Comparison of ENCODE assay signal across 14 cellular contexts in genomic region chr7:1640376-1641172, GRCh38. TPM values are rescaled to one million over a fixed set of nuclear protein-coding genes. Genes with fewer than 3 reads are reported as not detected.
A peak's percentile ranks its signal among the peaks of the same experiment; 100 is the strongest.
DNase-seq lines count a peak whose midpoint lies in the region; ATAC-seq, FAIRE-seq and TF ChIP-seq lines count a peak whose summit lies in the region.
"Had no signal": no experiment of that assay in that cellular context is flagged by ENCODE, and none has a peak within 500 bp of the region (broad histone marks: within the 10 kb centered on the region; RNA-seq: fewer than 3 reads in every experiment).

No MANE protein-coding gene starts in this region.

- CTCF ChIA-PET in PC-9 (lab: Charles Lee), result interaction anchor here (0.6 to 0.7 kb wide), 2 partner anchors 29 to 110 kb away, joined by 3 to 5 read pairs; no protein-coding TSS in a partner anchor

- no peak overlapping the region for H2AFZ ChIP-seq in PC-9

- H3F3A ChIP-seq in PC-9 (ENCODE audit: insufficient read depth, low read depth), result no peaks in the 10 kb centered on the region

- no peaks in the 10 kb centered on the region for H3K4me1 Mint-ChIP-seq in stimulated activated naive CD8-positive, alpha-beta T cell treated with anti-CD3 and anti-CD28 coated beads, Interleukin-15, amount 100 ng/mL, for 72 hours
- H3K4me1 Mint-ChIP-seq: T-cell had no signal

- ATAC-seq in stimulated activated naive CD8-positive, alpha-beta T cell treated with anti-CD3 and anti-CD28 coated beads, Interleukin-15, amount 100 ng/mL, for 72 hours, result peak; percentile 33
- ATAC-seq in stimulated activated naive CD8-positive, alpha-beta T cell treated with anti-CD3 and anti-CD28 coated beads, Interleukin-15, Interleukin-2, amounts not matched to agents 100 U/mL and 50 U/mL, for 24 hours, result no peak
- ATAC-seq in HG02852 (IDR thresholded peaks at IDR 0.05; ENCODE audit: unreplicated experiment) (no peak), GM18511 (IDR thresholded peaks at IDR 0.05; ENCODE audit: unreplicated experiment) (no peak)
- ATAC-seq: activated CD4-positive, CD25-positive, alpha-beta regulatory T cell treated with anti-CD3 and anti-CD28 coated beads, Interleukin-2, amount 50 U/mL, for 24 hours; left ventricle myocardium superior; T-cell had no signal

- no peaks in the 10 kb centered on the region for H3K79me2 ChIP-seq in PC-9 (ENCODE audit: low read depth)

- intact Hi-C loops in PC-9 (cut with micrococcal nuclease; ENCODE audit: unreplicated experiment), result no loop called here

- H3K4me3 ChIP-seq in PC-9 (no peak overlapping the region), fibroblast of the aortic adventitia (ENCODE audit: low read depth, low read length) (no peak overlapping the region)
- H3K4me3 ChIP-seq: thoracic aorta had no signal

- no peaks in the 10 kb centered on the region for H3K9me2 ChIP-seq in PC-9 (ENCODE audit: insufficient read depth)

- H3K9me3 Mint-ChIP-seq in stimulated activated naive CD8-positive, alpha-beta T cell treated with anti-CD3 and anti-CD28 coated beads, Interleukin-15, amount 100 ng/mL, for 72 hours, result peaks cover 4 to 7% of the 10 kb centered on the region in 2 donors

- no peaks in the 10 kb centered on the region for H3K9me3 ChIP-seq in PC-9 (ENCODE audit: insufficient read depth, low read depth)

- no peak overlapping the region for H3K4me2 ChIP-seq in PC-9

- POLR2A ChIA-PET in PC-9 (lab: Charles Lee; ENCODE audit: unreplicated experiment), result no interaction called here

- peaks cover 26% of the 10 kb centered on the region for H3K27me3 Mint-ChIP-seq in stimulated activated naive CD8-positive, alpha-beta T cell treated with anti-CD3 and anti-CD28 coated beads, Interleukin-15, amount 100 ng/mL, for 72 hours

- FAIRE-seq in RCC 7860 (lab: Jason Lieb, UNC), result no peak
- FAIRE-seq: astrocyte had no signal

- peaks cover 48% of the 10 kb centered on the region for H3K27me3 ChIP-seq in PC-9 (ENCODE audit: insufficient read depth, low read depth)

- no TSS peak for BruUV-seq in PC-9 (replicated peaks; lab: Mats Ljungman, UMichigan)

- H4K20me1 ChIP-seq in PC-9 (ENCODE audit: insufficient read depth), result no peaks in the 10 kb centered on the region

- TF ChIP-seq CTCF in PC-9 (conservative IDR thresholded peaks at IDR 0.05), result peak; percentile 63
- TF ChIP-seq CTCF in fibroblast of the aortic adventitia (IDR thresholded peaks at IDR 0.05; ENCODE audit: insufficient read depth, low read length), result peak; percentile 14

- H3K27ac Mint-ChIP-seq in stimulated activated naive CD8-positive, alpha-beta T cell treated with anti-CD3 and anti-CD28 coated beads, Interleukin-15, amount 100 ng/mL, for 72 hours, result peak overlapping the region in 1 of 2 donors; percentile 80
- H3K27ac Mint-ChIP-seq: T-cell had no signal

- no peaks in the 10 kb centered on the region for H3K4me1 ChIP-seq in PC-9 (replicated peaks; ENCODE audit: insufficient read depth)

- no peak for DNase-seq in stimulated activated naive CD8-positive, alpha-beta T cell treated with anti-CD3 and anti-CD28 coated beads, Interleukin-15, amount 100 ng/mL, for 72 hours
- DNase-seq in stimulated activated naive CD8-positive, alpha-beta T cell treated with anti-CD3 and anti-CD28 coated beads, Interleukin-15, Interleukin-2, amounts not matched to agents 100 U/mL and 50 U/mL, for 24 hours, result no peak
- DNase-seq in PC-9 (no peak), fibroblast of the aortic adventitia (ENCODE audit: low read depth) (no peak), NCI-H2081 treated with DMSO at 0.1 percent for 48 hours (lab: John Stamatoyannopoulos, UW) (no peak), RCC 7860 (ENCODE audit: low spot score) (no peak)
- DNase-seq: activated gamma-delta T cell treated with Interleukin-2 at 50 U/mL for 16 hours, left ventricle myocardium superior, T-cell had no signal

- H3K36me3 ChIP-seq in PC-9 (ENCODE audit: low read depth), result no peaks in the 10 kb centered on the region
- H3K36me3 ChIP-seq: thoracic aorta had no signal

- H3K4me3 Mint-ChIP-seq in stimulated activated naive CD8-positive, alpha-beta T cell treated with anti-CD3 and anti-CD28 coated beads, Interleukin-15, amount 100 ng/mL, for 72 hours, result no peak overlapping the region
- H3K4me3 Mint-ChIP-seq: T-cell had no signal

- H3K27ac ChIP-seq in PC-9, result no peak overlapping the region
- H3K27ac ChIP-seq: thoracic aorta had no signal

RNA-seq across cellular contexts. Expression of gene ELFN1, which starts 29.5 kb away (rescaled TPM):
- 0.09 and 0.13 TPM in 2 replicates for total RNA-seq in PC-9 (2021)
- 1.6 and 3.8 TPM in 2 replicates for total RNA-seq in fibroblast of the aortic adventitia (ENCODE audit: low replicate concordance)
